In the genomic region with DNA sequence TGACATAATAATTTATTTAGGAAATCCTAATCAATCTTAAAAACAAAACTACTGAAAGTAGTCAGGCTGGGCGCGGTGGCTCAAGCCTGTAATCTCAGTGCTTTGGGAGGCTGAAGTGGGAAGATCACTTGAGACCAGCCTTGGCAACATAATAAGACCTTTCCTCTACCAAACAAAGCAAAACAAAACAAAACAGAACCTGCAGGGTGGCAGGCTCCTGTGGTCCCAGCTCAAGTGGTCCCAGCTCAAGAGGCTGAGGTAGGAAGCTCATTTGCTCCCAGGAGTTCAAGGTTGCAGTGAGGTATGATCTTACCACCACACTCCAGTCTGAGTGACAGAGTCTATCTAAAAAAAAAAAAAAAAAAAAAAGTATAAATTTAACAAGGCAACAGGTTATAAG, we compare ENCODE assay signal across 19 cellular contexts.
"Had no signal": no experiment of that assay in that cellular context is flagged by ENCODE, and none has a peak within 500 bp of the region (broad histone marks: within the 10 kb centered on the region; RNA-seq: fewer than 3 reads in every experiment).

No MANE protein-coding gene starts in this region.

- H3K27ac ChIP-seq: body of pancreas, hepatocyte, thoracic aorta, upper lobe of right lung had no signal

- H3K36me3 ChIP-seq: thoracic aorta, upper lobe of right lung had no signal

- H3K4me1 ChIP-seq: body of pancreas, upper lobe of right lung had no signal

- ATAC-seq: activated CD8-positive, alpha-beta T cell treated with anti-CD3 and anti-CD28 coated beads, Interleukin-2, amount 10 ng/mL, durations not matched to agents 7 days and 5 days; activated T-cell treated with anti-CD3 and anti-CD28 coated beads, Interleukin-2, amount 50 U/mL, for 72 hours; body of pancreas; left ventricle myocardium superior; natural killer cell; stimulated activated effector memory CD8-positive, alpha-beta T cell treated with anti-CD3 and anti-CD28 coated beads, Interleukin-12 subunit alpha, Interleukin-12 subunit beta, amount 100 ng/mL, for 72 hours; upper lobe of right lung had no signal

- H3K4me3 ChIP-seq: body of pancreas, hepatocyte, thoracic aorta, upper lobe of right lung had no signal

- H3K27me3 ChIP-seq: body of pancreas, hepatocyte, upper lobe of right lung had no signal

- H3K9me3 ChIP-seq: body of pancreas, thoracic aorta, upper lobe of right lung had no signal

- DNase-seq: activated CD4-positive, alpha-beta T cell treated with anti-CD3 and anti-CD28 coated beads, Interleukin-2, amount 10 ng/mL, durations not matched to agents 24 days and 14 days; activated CD4-positive, CD25-positive, alpha-beta regulatory T cell; activated CD8-positive, alpha-beta memory T cell treated with anti-CD3 and anti-CD28 coated beads, Interleukin-2, amount 50 U/mL, for 48 hours; activated CD8-positive, alpha-beta T cell treated with anti-CD3 and anti-CD28 coated beads, Interleukin-2, amount 10 ng/mL, durations not matched to agents 7 days and 5 days; activated gamma-delta T cell; activated T-cell treated with anti-CD3 and anti-CD28 coated beads, Interleukin-2, amount 50 U/mL, for 72 hours; amygdala; body of pancreas; caudate nucleus; kidney glomerular epithelial cell; left ventricle myocardium superior; mesenchymal stem cell; natural killer cell; stimulated activated CD4-positive, alpha-beta T cell treated with anti-CD3 and anti-CD28 coated beads, Interleukin-12 subunit alpha, Interleukin-12 subunit beta, amount 100 ng/mL, for 4 hours; stimulated activated CD4-positive, alpha-beta T cell treated with anti-CD3 and anti-CD28 coated beads, Interleukin-2, amount 100 ng/mL, for 24 hours; upper lobe of right lung had no signal
